ENCODE assay signal across 15 cellular contexts in genomic region chr6:4004249-4004648, GRCh38.
DNase-seq lines count a peak whose midpoint lies in the region; ATAC-seq, FAIRE-seq and TF ChIP-seq lines count a peak whose summit lies in the region.
"Had no signal": no experiment of that assay in that cellular context is flagged by ENCODE, and none has a peak within 500 bp of the region (broad histone marks: within the 10 kb centered on the region; RNA-seq: fewer than 3 reads in every experiment).

No MANE protein-coding gene starts in this region.

- H3K4me1 ChIP-seq in mesendoderm (ENCODE audit: control insufficient read depth, low read depth, low read length) = no peaks in the 10 kb centered on the region

- H3K27me3 ChIP-seq in mesendoderm (ENCODE audit: insufficient read depth, low read length, poor library complexity) (no peaks in the 10 kb centered on the region), MG63 (no peaks in the 10 kb centered on the region)

- H3K27ac Mint-ChIP-seq in activated T-cell treated with anti-CD3 and anti-CD28 coated beads, Interleukin-2, amount 50 U/mL, for 24 hours = peak overlapping the region; percentile 52
- no peak overlapping the region for H3K27ac Mint-ChIP-seq in activated T-helper 17 cell treated with anti-CD3 and anti-CD28 coated beads, Interleukin-2, amount 50 U/mL, for 72 hours
- H3K27ac Mint-ChIP-seq: GM23338, HFFc6 had no signal

- FAIRE-seq in GM12891 (lab: Jason Lieb, UNC) = no peak
- FAIRE-seq: G401.6 had no signal

- no peak overlapping the region for H3K9ac ChIP-seq in mesendoderm (ENCODE audit: low read length)

- no peak for TF ChIP-seq POLR2A in GM12891 (IDR thresholded peaks at IDR 0.05; ENCODE audit: low read depth, low read length)

- H3K9me3 ChIP-seq in MG63 = no peaks in the 10 kb centered on the region

- H2BK5ac ChIP-seq in mesendoderm (ENCODE audit: low read length) = no peak overlapping the region

- no peak overlapping the region for H3K4ac ChIP-seq in mesendoderm (ENCODE audit: low read depth, low read length)

- ATAC-seq in activated T-helper 17 cell treated with anti-CD3 and anti-CD28 coated beads, Interleukin-2, amount 50 U/mL, for 72 hours (replicated peaks) = peak; percentile 78
- ATAC-seq in GM19467 (IDR thresholded peaks at IDR 0.05; ENCODE audit: unreplicated experiment) = no peak
- ATAC-seq: GM23338, PC-3 had no signal

- H3K4me2 ChIP-seq in mesendoderm (ENCODE audit: low read length) = no peak overlapping the region
- H3K4me2 ChIP-seq: GM23338 had no signal

- H3K9me3 Mint-ChIP-seq in activated T-cell treated with anti-CD3 and anti-CD28 coated beads, Interleukin-2, amount 50 U/mL, for 24 hours = no peaks in the 10 kb centered on the region
- H3K9me3 Mint-ChIP-seq in activated T-helper 17 cell treated with anti-CD3 and anti-CD28 coated beads, Interleukin-2, amount 50 U/mL, for 72 hours = no peaks in the 10 kb centered on the region
- H3K9me3 Mint-ChIP-seq: GM23338, HFFc6 had no signal

- H4K8ac ChIP-seq in mesendoderm (ENCODE audit: low read depth, low read length) = no peak overlapping the region

- DNase-seq in activated T-cell treated with anti-CD3 and anti-CD28 coated beads, Interleukin-2, amount 50 U/mL, for 24 hours = no peak
- DNase-seq in activated T-cell treated with anti-CD3 and anti-CD28 coated beads, Interleukin-2, amount 50 U/mL, for 48 hours = no peak
- DNase-seq in GM12891 (ENCODE audit: insufficient read length, low spot score) (no peak), mesendoderm (peak; percentile 49), MG63 (no peak), NK-92 (lab: John Stamatoyannopoulos, UW; ENCODE audit: unreplicated experiment) (no peak)
- DNase-seq: C1 segment of cervical spinal cord, HFFc6, NCI-H1436, NCI-H2081, PC-3 had no signal

- H3K56ac ChIP-seq in mesendoderm (ENCODE audit: low read length) = no peak overlapping the region

- H3K79me2 ChIP-seq in mesendoderm (ENCODE audit: control insufficient read depth, insufficient read depth, low read length) = no peaks in the 10 kb centered on the region

- no peak overlapping the region for H2BK120ac ChIP-seq in mesendoderm (ENCODE audit: low read depth, low read length)

- H2BK15ac ChIP-seq in mesendoderm (replicated peaks; ENCODE audit: low read depth) = no peak overlapping the region

- H3K4me1 Mint-ChIP-seq in activated T-cell treated with anti-CD3 and anti-CD28 coated beads, Interleukin-2, amount 50 U/mL, for 24 hours (ENCODE audit: low read depth) = peaks cover 36% of the 10 kb centered on the region
- peaks cover 10% of the 10 kb centered on the region for H3K4me1 Mint-ChIP-seq in activated T-helper 17 cell treated with anti-CD3 and anti-CD28 coated beads, Interleukin-2, amount 50 U/mL, for 72 hours

- WGBS in mesendoderm (ENCODE audit: extremely low coverage, insufficient coverage, low lambda C conversion rate) = no CpG with 5 or more reads among the region's 3 CpGs

- no peak overlapping the region for H3K18ac ChIP-seq in mesendoderm (ENCODE audit: low read length)

- H2AK5ac ChIP-seq in mesendoderm (ENCODE audit: low read length) = no peak overlapping the region

- no peak overlapping the region for H3K27ac ChIP-seq in mesendoderm (ENCODE audit: low read depth, low read length)

- no peak overlapping the region for H3K4me3 ChIP-seq in mesendoderm (ENCODE audit: low read length)
- no peak overlapping the region for H3K4me3 ChIP-seq in MG63
- H3K4me3 ChIP-seq: GM23338 had no signal

- no peaks in the 10 kb centered on the region for H3K27me3 Mint-ChIP-seq in activated T-cell treated with anti-CD3 and anti-CD28 coated beads, Interleukin-2, amount 50 U/mL, for 24 hours
- H3K27me3 Mint-ChIP-seq in activated T-helper 17 cell treated with anti-CD3 and anti-CD28 coated beads, Interleukin-2, amount 50 U/mL, for 72 hours = no peaks in the 10 kb centered on the region

- H4K5ac ChIP-seq in mesendoderm (ENCODE audit: low read length) = no peak overlapping the region

- peaks cover 4% of the 10 kb centered on the region for H3K79me1 ChIP-seq in mesendoderm (ENCODE audit: low read length)

- no peak overlapping the region for H3K23ac ChIP-seq in mesendoderm (ENCODE audit: low read length)

- H3K36me3 Mint-ChIP-seq in activated T-cell treated with anti-CD3 and anti-CD28 coated beads, Interleukin-2, amount 50 U/mL, for 24 hours (ENCODE audit: low read depth) = peaks cover 7% of the 10 kb centered on the region
- peaks cover 4% of the 10 kb centered on the region for H3K36me3 Mint-ChIP-seq in activated T-helper 17 cell treated with anti-CD3 and anti-CD28 coated beads, Interleukin-2, amount 50 U/mL, for 72 hours (ENCODE audit: low read depth)

- H3K36me3 ChIP-seq in mesendoderm (ENCODE audit: control insufficient read depth, insufficient read depth, low read length) (no peaks in the 10 kb centered on the region), MG63 (no peaks in the 10 kb centered on the region)

- no peak overlapping the region for H3K4me3 Mint-ChIP-seq in activated T-cell treated with anti-CD3 and anti-CD28 coated beads, Interleukin-2, amount 50 U/mL, for 24 hours
- H3K4me3 Mint-ChIP-seq in activated T-helper 17 cell treated with anti-CD3 and anti-CD28 coated beads, Interleukin-2, amount 50 U/mL, for 72 hours = peak overlapping the region; percentile 12
- H3K4me3 Mint-ChIP-seq: GM23338, HFFc6 had no signal

TF ChIP-seq in GM12891, 5 proteins besides CTCF, POLR2A, EP300 and RAD21:
- TF ChIP-seq POU2F2 (IDR thresholded peaks at IDR 0.05; ENCODE audit: low read depth, low read length) (no peak), SPI1 (IDR thresholded peaks at IDR 0.05; ENCODE audit: low read depth, low read length) (peak; percentile 49; the same call in 1 of the 2 replicates)
